9 cellular contexts compared by ENCODE assay signal in the genomic region with DNA sequence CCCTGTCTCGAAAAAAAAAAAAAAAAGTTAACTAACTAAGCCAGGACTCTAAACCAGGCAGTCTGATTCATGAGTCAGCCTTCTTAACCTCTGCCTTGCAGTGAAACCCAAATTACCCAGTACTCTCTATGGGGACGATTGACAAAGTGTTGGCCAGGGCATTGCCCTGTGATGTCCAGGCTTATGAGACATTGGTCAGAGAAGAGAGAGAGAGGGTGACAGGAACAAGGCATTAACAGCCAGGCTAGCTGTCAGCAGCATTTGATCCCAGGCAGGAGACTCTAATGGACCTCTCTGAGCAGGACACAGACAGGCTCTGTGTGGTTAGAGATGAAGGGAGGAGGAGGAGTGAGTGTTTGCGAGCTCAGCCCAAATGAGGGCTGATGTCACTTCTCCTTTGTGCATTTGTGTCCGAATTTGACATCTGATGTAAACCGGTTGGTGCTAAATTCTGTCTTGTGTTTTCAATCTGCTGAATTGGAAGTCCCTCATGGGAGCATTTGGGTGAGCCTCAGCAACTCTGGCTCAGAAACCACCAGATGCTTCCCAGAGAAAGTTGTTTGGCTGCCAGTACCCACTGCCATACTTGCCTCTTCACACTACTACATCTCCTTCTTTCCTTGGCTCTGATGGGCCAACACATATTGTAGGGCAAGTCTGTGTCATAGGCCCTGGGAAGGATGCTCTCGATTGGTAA. TPM values are rescaled to one million over a fixed set of nuclear protein-coding genes. Genes with fewer than 3 reads are reported as not detected.
A peak's percentile ranks its signal among the peaks of the same experiment; 100 is the strongest.
DNase-seq lines count a peak whose midpoint lies in the region; ATAC-seq, FAIRE-seq and TF ChIP-seq lines count a peak whose summit lies in the region.
"Had no signal": no experiment of that assay in that cellular context is flagged by ENCODE, and none has a peak within 500 bp of the region (broad histone marks: within the 10 kb centered on the region; RNA-seq: fewer than 3 reads in every experiment).

No MANE protein-coding gene starts in this region.

- DNase-seq in GM12891 (ENCODE audit: insufficient read length, low spot score) (no peak), GOT3 (lab: John Stamatoyannopoulos, UW) (peak; percentile 13), NCI-H446 (lab: John Stamatoyannopoulos, UW) (peak; percentile 1 to 65), adipocyte (ENCODE audit: low read depth) (peak; percentile 46), kidney tubule cell (ENCODE audit: low spot score) (peak; percentile 84), DMS53 treated with DMSO at 0.1 percent for 48 hours (lab: John Stamatoyannopoulos, UW; ENCODE audit: unreplicated experiment) (no peak)

- H3K9me3 ChIP-seq in adipocyte (ENCODE audit: control insufficient read depth, low read length) (no peaks in the 10 kb centered on the region), subcutaneous abdominal adipose tissue (ENCODE audit: control insufficient read depth in 5 of 5, low read length in 5 of 5) (no peaks in the 10 kb centered on the region)

- H3K36me3 ChIP-seq in adipocyte (ENCODE audit: control insufficient read depth, insufficient read depth, low read length, severe bottlenecking), result no peaks in the 10 kb centered on the region
- no peaks in the 10 kb centered on the region for H3K36me3 ChIP-seq in subcutaneous abdominal adipose tissue (ENCODE audit: control insufficient read depth in 5 of 5, insufficient read depth in 5 of 5, low read length in 5 of 5)

- H3K4me3 ChIP-seq in adipocyte (ENCODE audit: low read length) (peak overlapping the region; percentile 3), subcutaneous abdominal adipose tissue (ENCODE audit: low read depth in 1 of 5, low read length in 5 of 5) (peak overlapping the region in 4 of 5 donors; percentile 13 to 46 (median 20))

- ATAC-seq in HG03159 (IDR thresholded peaks at IDR 0.05; ENCODE audit: unreplicated experiment), result no peak

- H3K27ac ChIP-seq in subcutaneous abdominal adipose tissue (ENCODE audit: low read depth, low read length), result peak overlapping the region; percentile 56
- H3K27ac ChIP-seq: VCaP had no signal

- TF ChIP-seq POLR2A in GM12891 (IDR thresholded peaks at IDR 0.05; ENCODE audit: low read depth, low read length), result 0 out of 2 replicates have a peak, but pooled peaks have one; percentile 50

- H3K9ac ChIP-seq in adipocyte (ENCODE audit: low read length) (no peak overlapping the region), subcutaneous abdominal adipose tissue (ENCODE audit: low read length in 5 of 5) (peak overlapping the region in 2 of 5 donors; percentile 40 to 44)

- H3K27me3 ChIP-seq in adipocyte (replicated peaks; ENCODE audit: control insufficient read depth, insufficient read depth, low read length), result no peaks in the 10 kb centered on the region
- no peaks in the 10 kb centered on the region for H3K27me3 ChIP-seq in subcutaneous abdominal adipose tissue (ENCODE audit: control insufficient read depth in 5 of 5, insufficient read depth in 4 of 5, low read length in 5 of 5)

- FAIRE-seq in GM12891 (lab: Jason Lieb, UNC), result peak; percentile 74

- H3K4me1 ChIP-seq in adipocyte (ENCODE audit: control insufficient read depth, insufficient read depth, low read length) (peaks cover 25% of the 10 kb centered on the region), subcutaneous abdominal adipose tissue (ENCODE audit: control insufficient read depth in 5 of 5, insufficient read depth in 5 of 5, low read length in 5 of 5) (peaks cover 4 to 39% (median 34%) of the 10 kb centered on the region in 5 donors)

TF ChIP-seq in GM12891, 5 proteins besides CTCF, POLR2A, EP300 and RAD21:
- TF ChIP-seq SPI1 (IDR thresholded peaks at IDR 0.05; ENCODE audit: low read depth, low read length), result peak; percentile 80
- TF ChIP-seq PAX5 (IDR thresholded peaks at IDR 0.05; ENCODE audit: insufficient read depth, low read length, severe bottlenecking), result no peak
- peak; percentile 31; the same call in 1 of the 2 replicates for TF ChIP-seq TAF1 (IDR thresholded peaks at IDR 0.05; ENCODE audit: low read depth, low read length)
- TF ChIP-seq POLR2AphosphoS5 (IDR thresholded peaks at IDR 0.05; ENCODE audit: low read depth, low read length), result peak; percentile 41; the same call in 1 of the 2 replicates
- TF ChIP-seq POU2F2 (IDR thresholded peaks at IDR 0.05; ENCODE audit: low read depth, low read length), result no peak
TF ChIP-seq in GM12891: peak in this region for 3.

RNA-seq across cellular contexts. Expression of gene MYL4, which starts 4.3 kb away (rescaled TPM):
- polyA plus RNA-seq in GM12891 (2012; ENCODE audit: low read depth, missing spikeins), result 0.12 TPM

RNA-seq across cellular contexts. Expression of gene CDC27, which starts 15.8 kb away (rescaled TPM):
- polyA plus RNA-seq in GM12891 (2012; ENCODE audit: low read depth, missing spikeins), result 36.9 TPM

RNA-seq across cellular contexts. Expression of gene ITGB3, which starts 48.8 kb away (rescaled TPM):
- polyA plus RNA-seq in GM12891 (2012; ENCODE audit: low read depth, missing spikeins), result 0.51 TPM

Comparison
In these comparisons a context has a peak if more than half of its experiments do, and no peak if none do; other contexts are left out.
1. DNase-seq: peak in GOT3 (single experiment), NCI-H446 (2 of 2), adipocyte (single experiment) and kidney tubule cell (single experiment); none in GM12891 (single experiment) and DMS53 treated with DMSO at 0.1 percent for 48 hours (single experiment).